In the genomic region with DNA sequence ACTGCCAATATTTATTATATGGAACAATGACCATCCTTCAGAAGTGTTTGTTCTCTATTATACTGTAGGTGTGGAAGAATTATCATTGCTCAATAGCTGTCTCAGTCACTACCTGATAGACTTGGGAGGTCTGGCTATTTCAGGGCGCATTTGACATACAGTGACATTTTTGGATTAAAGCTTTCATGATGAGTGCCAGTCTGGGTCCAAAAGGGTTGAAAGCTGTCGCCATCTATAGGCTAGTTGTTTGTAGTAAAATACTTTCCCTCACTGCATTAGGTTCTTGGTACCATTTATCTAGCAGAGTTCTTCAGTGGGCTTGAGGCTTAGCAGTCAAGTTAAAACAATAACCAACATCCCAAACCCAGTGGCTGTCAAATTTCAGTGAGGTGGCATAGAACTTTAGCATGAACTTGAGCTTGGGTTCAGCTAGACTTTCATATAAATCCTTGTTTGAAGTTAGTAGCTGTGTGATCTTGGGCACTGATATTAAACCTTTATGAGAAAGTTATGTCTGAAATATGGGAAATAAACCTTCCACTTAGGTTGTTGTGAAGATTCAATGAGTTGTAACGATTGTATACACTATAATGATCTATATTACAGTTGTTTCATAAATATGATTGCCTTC, we compare ENCODE assay signal across 8 cellular contexts.
DNase-seq lines count a peak whose midpoint lies in the region; ATAC-seq and TF ChIP-seq lines count a peak whose summit lies in the region.

No MANE protein-coding gene starts in this region.

- POLR2A ChIA-PET in RWPE1 (lab: Yijun Ruan, JAX; ENCODE audit: low non-redundant PET), result interaction anchor here (0.6 kb wide), 1 partner anchor 110 kb away, joined by 3 read pairs; the partner anchor contains the start of gene CDKN2B

- CTCF ChIA-PET in RWPE1 (lab: Yijun Ruan, JAX), result interaction anchor here (0.6 to 2.0 kb wide), 9 partner anchors 10 to 306 kb away, joined by 3 to 16 read pairs (median 3); partner anchors contain the start of gene CDKN2B

- ATAC-seq in HG02623 (IDR thresholded peaks at IDR 0.05; ENCODE audit: unreplicated experiment), result peak; percentile 80

- H3K27me3 ChIP-seq in tibial artery, result no peaks in the 10 kb centered on the region

- no peaks in the 10 kb centered on the region for H3K9me3 ChIP-seq in tibial artery

- no peaks in the 10 kb centered on the region for H3K4me1 ChIP-seq in tibial artery

- H3K27ac ChIP-seq in RWPE1, result no peak overlapping the region
- no peak overlapping the region for H3K27ac ChIP-seq in tibial artery

- peak; percentile 8 for DNase-seq in activated CD4-positive, alpha-beta T cell treated with anti-CD3 and anti-CD28 coated beads for 48 hours
- DNase-seq in activated CD4-positive, alpha-beta T cell treated with anti-CD3 and anti-CD28 coated beads, Interleukin-2, amount 50 U/mL, for 1 hour, result no peak
- no peak for DNase-seq in RWPE1 (ENCODE audit: low spot score)
- peak; percentile 20 for DNase-seq in globus pallidus (ENCODE audit: low spot score)
- no peak for DNase-seq in tibial artery
- DNase-seq in stimulated activated naive CD4-positive, alpha-beta T cell treated with Interleukin-2 at 50 U/mL for 16 hours (lab: John Stamatoyannopoulos, UW), result no peak
- DNase-seq in effector CD4-positive, alpha-beta T cell, result no peak

- H3K36me3 ChIP-seq in tibial artery, result no peaks in the 10 kb centered on the region

- intact Hi-C loops in tibial artery (cut with DNase I; ENCODE audit: low total_unique reads), result loop anchor here (5.0 kb wide), 1 partner anchor 307 kb away; no protein-coding TSS in a partner anchor

- TF ChIP-seq CTCF in RWPE1 (conservative IDR thresholded peaks at IDR 0.05; ENCODE audit: low read depth) (peak; percentile 66), tibial artery (IDR thresholded peaks at IDR 0.05) (peak; percentile 22 to 46)

- no peak overlapping the region for H3K4me3 ChIP-seq in tibial artery

Comparison
In these comparisons a context has a peak if more than half of its experiments do, and no peak if none do; other contexts are left out.
1. DNase-seq: peak in activated CD4-positive, alpha-beta T cell treated with anti-CD3 and anti-CD28 coated beads for 48 hours (single experiment) and globus pallidus (single experiment); none in activated CD4-positive, alpha-beta T cell treated with anti-CD3 and anti-CD28 coated beads, Interleukin-2, amount 50 U/mL, for 1 hour (single experiment), RWPE1 (single experiment), tibial artery (0 of 2), stimulated activated naive CD4-positive, alpha-beta T cell treated with Interleukin-2 at 50 U/mL for 16 hours (single experiment) and effector CD4-positive, alpha-beta T cell (single experiment).